ENCODE assay signal across 13 cellular contexts in the genomic region with DNA sequence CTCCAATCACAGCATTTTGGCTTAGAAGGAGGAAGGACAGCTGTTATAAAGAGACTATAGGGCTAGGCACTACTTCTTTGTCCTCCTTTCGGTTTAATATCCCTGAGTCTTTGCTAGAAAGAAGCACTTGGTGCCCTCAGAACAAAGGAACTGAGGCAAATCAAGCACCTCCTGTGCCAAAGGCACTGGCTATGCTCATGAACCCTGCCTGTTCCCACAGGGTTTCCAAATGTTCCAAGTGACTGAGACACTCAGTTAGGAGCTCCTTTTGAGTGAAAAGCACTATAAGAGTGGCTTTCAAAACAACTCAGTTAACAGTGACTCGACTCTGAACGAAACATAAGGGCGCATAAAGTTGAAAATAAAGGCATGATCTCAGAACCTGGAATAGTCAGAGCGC. TPM values are rescaled to one million over a fixed set of nuclear protein-coding genes. Genes with fewer than 3 reads are reported as not detected.
A peak's percentile ranks its signal among the peaks of the same experiment; 100 is the strongest.
DNase-seq lines count a peak whose midpoint lies in the region; ATAC-seq and TF ChIP-seq lines count a peak whose summit lies in the region.
"Had no signal": no experiment of that assay in that cellular context is flagged by ENCODE, and none has a peak within 500 bp of the region (broad histone marks: within the 10 kb centered on the region; RNA-seq: fewer than 3 reads in every experiment).

No MANE protein-coding gene starts in this region.

- ATAC-seq in naive thymus-derived CD8-positive, alpha-beta T cell = no peak

- no peaks in the 10 kb centered on the region for H3K9me3 Mint-ChIP-seq in Calu3 (ENCODE audit: low read depth, unreplicated experiment)
- H3K9me3 Mint-ChIP-seq in activated naive CD8-positive, alpha-beta T cell treated with anti-CD3 and anti-CD28 coated beads for 36 hours = no peaks in the 10 kb centered on the region
- no peaks in the 10 kb centered on the region for H3K9me3 Mint-ChIP-seq in naive thymus-derived CD8-positive, alpha-beta T cell
- H3K9me3 Mint-ChIP-seq: memory B cell had no signal

- POLR2A ChIA-PET in naive thymus-derived CD8-positive, alpha-beta T cell (lab: Charles Lee) = interaction anchor here (0.7 to 16.7 kb wide), 3 partner anchors 17 to 20 kb away, joined by 3 to 250 read pairs (median 28); a partner anchor contains a TSS

- H3K27me3 ChIP-seq in BLaER1 treated with 17β-estradiol and CSF1 and Interleukin-3, amounts not matched to agents 10 nM and 100 nM = no peaks in the 10 kb centered on the region

- TF ChIP-seq CTCF in Calu3 (IDR thresholded peaks at IDR 0.05; ENCODE audit: unreplicated experiment) (no peak), coronary artery (IDR thresholded peaks at IDR 0.05) (no peak)

- H3K36me3 Mint-ChIP-seq in Calu3 (ENCODE audit: insufficient read depth, unreplicated experiment) = peaks cover 28% of the 10 kb centered on the region
- peaks cover 44% of the 10 kb centered on the region for H3K36me3 Mint-ChIP-seq in activated naive CD8-positive, alpha-beta T cell treated with anti-CD3 and anti-CD28 coated beads for 36 hours
- peaks cover 0 to 18% (median 3%) of the 10 kb centered on the region in 3 donors for H3K36me3 Mint-ChIP-seq in naive thymus-derived CD8-positive, alpha-beta T cell

- peaks cover 98 to 100% (median 100%) of the 10 kb centered on the region in 10 experiments for H3K4me1 ChIP-seq in BLaER1 treated with 17β-estradiol and CSF1 and Interleukin-3, amounts not matched to agents 10 nM and 100 nM

- no peaks in the 10 kb centered on the region for H3K9me3 ChIP-seq in BLaER1 treated with 17β-estradiol and CSF1 and Interleukin-3, amounts not matched to agents 10 nM and 100 nM (replicated peaks in 1 of 11)
- H3K9me3 ChIP-seq: psoas muscle had no signal

- no peak overlapping the region for H3K4me3 ChIP-seq in BLaER1 treated with 17β-estradiol and CSF1 and Interleukin-3, amounts not matched to agents 10 nM and 100 nM
- no peak overlapping the region for H3K4me3 ChIP-seq in coronary artery
- H3K4me3 ChIP-seq: psoas muscle had no signal

- peak overlapping the region; percentile 66 for H3K27ac Mint-ChIP-seq in Calu3 (ENCODE audit: unreplicated experiment)
- H3K27ac Mint-ChIP-seq in activated naive CD8-positive, alpha-beta T cell treated with anti-CD3 and anti-CD28 coated beads for 36 hours = peak overlapping the region; percentile 92
- peak overlapping the region; percentile 84 to 96 (median 94) for H3K27ac Mint-ChIP-seq in naive thymus-derived CD8-positive, alpha-beta T cell
- H3K27ac Mint-ChIP-seq: memory B cell had no signal

- peaks cover 60% of the 10 kb centered on the region for H3K4me1 Mint-ChIP-seq in Calu3 (ENCODE audit: low read depth, unreplicated experiment)
- peaks cover 92% of the 10 kb centered on the region for H3K4me1 Mint-ChIP-seq in activated naive CD8-positive, alpha-beta T cell treated with anti-CD3 and anti-CD28 coated beads for 36 hours
- peaks cover 58 to 99% (median 96%) of the 10 kb centered on the region in 4 donors for H3K4me1 Mint-ChIP-seq in naive thymus-derived CD8-positive, alpha-beta T cell

- DNase-seq in Calu3 (no peak), NCI-H510A (lab: John Stamatoyannopoulos, UW) (no peak), coronary artery (ENCODE audit: low spot score) (no peak), germinal center (ENCODE audit: low spot score) (no peak), COLO829 (ENCODE audit: low spot score) (no peak)
- no peak for DNase-seq in activated naive CD8-positive, alpha-beta T cell treated with anti-CD3 and anti-CD28 coated beads for 36 hours
- DNase-seq in naive thymus-derived CD8-positive, alpha-beta T cell = no peak
- DNase-seq: GF-D8; psoas muscle; stimulated activated CD4-positive, alpha-beta T cell treated with anti-CD3 and anti-CD28 coated beads, Interleukin-4, amount 100 ng/mL, for 4 hours had no signal

- intact Hi-C loops in Calu3 (cut with micrococcal nuclease; ENCODE audit: unreplicated experiment) = no loop called here

- H3K27me3 Mint-ChIP-seq in Calu3 (ENCODE audit: unreplicated experiment) = no peaks in the 10 kb centered on the region
- no peaks in the 10 kb centered on the region for H3K27me3 Mint-ChIP-seq in activated naive CD8-positive, alpha-beta T cell treated with anti-CD3 and anti-CD28 coated beads for 36 hours
- no peaks in the 10 kb centered on the region for H3K27me3 Mint-ChIP-seq in naive thymus-derived CD8-positive, alpha-beta T cell
- H3K27me3 Mint-ChIP-seq: memory B cell had no signal

- peak overlapping the region; percentile 74 to 98 (median 89) for H3K4me2 ChIP-seq in BLaER1 treated with 17β-estradiol and CSF1 and Interleukin-3, amounts not matched to agents 10 nM and 100 nM

- H3K4me3 Mint-ChIP-seq in Calu3 (ENCODE audit: low read depth, unreplicated experiment) = peak overlapping the region; percentile 36
- H3K4me3 Mint-ChIP-seq in activated naive CD8-positive, alpha-beta T cell treated with anti-CD3 and anti-CD28 coated beads for 36 hours = no peak overlapping the region
- H3K4me3 Mint-ChIP-seq in naive thymus-derived CD8-positive, alpha-beta T cell = peak overlapping the region in 9 of 10 donors; percentile 33 to 82 (median 64)
- H3K4me3 Mint-ChIP-seq: memory B cell had no signal

- H3K9ac ChIP-seq in BLaER1 treated with 17β-estradiol and CSF1 and Interleukin-3, amounts not matched to agents 10 nM and 100 nM = peak overlapping the region in 7 of 11 experiments; percentile 64 to 83 (median 72); a peak in 12 of 22 replicates

- peak overlapping the region in 9 of 11 experiments; percentile 54 to 95 (median 89); a peak in 17 of 22 replicates for H3K27ac ChIP-seq in BLaER1 treated with 17β-estradiol and CSF1 and Interleukin-3, amounts not matched to agents 10 nM and 100 nM
- no peak overlapping the region for H3K27ac ChIP-seq in coronary artery
- H3K27ac ChIP-seq: psoas muscle had no signal

- CTCF ChIA-PET in Calu3 (lab: Charles Lee) = interaction anchor here (1.2 kb wide), 2 partner anchors 13 to 16 kb away, joined by 3 to 4 read pairs; no protein-coding TSS in a partner anchor

- BruUV-seq in Calu3 (replicated peaks; lab: Mats Ljungman, UMichigan) = no TSS peak

- H4K20me1 ChIP-seq in BLaER1 treated with 17β-estradiol and CSF1 and Interleukin-3, amounts not matched to agents 10 nM and 100 nM = peaks cover 0 to 80% (median 0%) of the 10 kb centered on the region in 11 experiments; a peak in 5 of 22 replicates

- peaks cover 8 to 23% (median 12%) of the 10 kb centered on the region in 11 experiments; a peak in 19 of 22 replicates for H3K36me3 ChIP-seq in BLaER1 treated with 17β-estradiol and CSF1 and Interleukin-3, amounts not matched to agents 10 nM and 100 nM

RNA-seq across cellular contexts. Expression of a gene that starts 25.0 kb away (rescaled TPM):
- total RNA-seq in Calu3 (2022) = 50.0 and 52.8 TPM in 2 replicates
- 10 to 100 TPM; 39.4 to 44.1 TPM for total RNA-seq in activated naive CD8-positive, alpha-beta T cell treated with anti-CD3 and anti-CD28 coated beads for 36 hours
- 10 to 100 TPM; 78.3 to 82.1 TPM for total RNA-seq in naive thymus-derived CD8-positive, alpha-beta T cell
- polyA plus RNA-seq in naive thymus-derived CD8-positive, alpha-beta T cell = 10 to 100 TPM in 1 of 3 donors, 1 to 10 TPM in 2; 8.1 to 14.0 (median 8.5) TPM

RNA-seq across cellular contexts. Expression of a gene that starts 39.8 kb away (rescaled TPM):
- total RNA-seq in Calu3 (2022) = not detected in 2 replicates
- total RNA-seq in activated naive CD8-positive, alpha-beta T cell treated with anti-CD3 and anti-CD28 coated beads for 36 hours = not detected
- not detected for total RNA-seq in naive thymus-derived CD8-positive, alpha-beta T cell
- polyA plus RNA-seq in naive thymus-derived CD8-positive, alpha-beta T cell = under 1 TPM in 1 of 3 donors, not detected in 2; 0.19 TPM
- total RNA-seq: psoas muscle had no signal
- polyA plus RNA-seq: esophagus, psoas muscle had no signal

Comparison
In these comparisons a context has a peak if more than half of its experiments do, and no peak if none do; other contexts are left out.
1. H3K27ac ChIP-seq: peak in BLaER1 treated with 17β-estradiol and CSF1 and Interleukin-3, amounts not matched to agents 10 nM and 100 nM (9 of 11); none in coronary artery (0 of 2).
2. Peak in every context shown above with its lines, with median percentiles within 50 percentile points of each other: H3K27ac Mint-ChIP-seq.